Comparison of ENCODE assay signal across 1 cellular context in genomic region chr12:104064031-104064841, GRCh38.
A peak's percentile ranks its signal among the peaks of the same experiment; 100 is the strongest.
TF ChIP-seq lines count a peak whose summit lies in the region.

Gene HCFC2, plus strand, starts transcription at chr12:104064531. Its CDS starts 30 bp downstream, at chr12:104064561.

TF ChIP-seq in HepG2, 621 proteins besides CTCF, POLR2A, EP300 and RAD21 (continued from another document and continues in another):
- TF ChIP-seq SETDB1 (CRISPR knock-in tag; IDR thresholded peaks at IDR 0.05; ENCODE audit: borderline replicate concordance), result no peak
- TF ChIP-seq ZNF207 (IDR thresholded peaks at IDR 0.05; ENCODE audit: borderline replicate concordance), result no peak
- TF ChIP-seq DZIP1 (CRISPR knock-in tag; IDR thresholded peaks at IDR 0.05), result 0 out of 2 replicates have a peak, but pooled peaks have one; percentile 33
- TF ChIP-seq KAT8 (CRISPR knock-in tag; IDR thresholded peaks at IDR 0.05), result peak; percentile 91
- TF ChIP-seq FOXM1 (CRISPR knock-in tag; IDR thresholded peaks at IDR 0.05), result no peak
- TF ChIP-seq CCAR2 (optimal IDR thresholded peaks at IDR 0.05; ENCODE audit: low read depth, low read length), result no peak
- peak; percentile 55; the same call in 1 of the 2 replicates for TF ChIP-seq ELF3 (CRISPR knock-in tag; IDR thresholded peaks at IDR 0.05)
- peak; percentile 89 for TF ChIP-seq SP5 (CRISPR knock-in tag; IDR thresholded peaks at IDR 0.05; ENCODE audit: borderline replicate concordance, low read depth)
- no peak for TF ChIP-seq ZNF557 (CRISPR knock-in tag; IDR thresholded peaks at IDR 0.05)
- peak; percentile 75 for TF ChIP-seq MXD3 (CRISPR knock-in tag; IDR thresholded peaks at IDR 0.05)
- TF ChIP-seq AHDC1 (CRISPR knock-in tag; IDR thresholded peaks at IDR 0.05; ENCODE audit: borderline replicate concordance), result peak; percentile 27; the same call in 1 of the 2 replicates
- peak; percentile 64; the same call in 1 of the 2 replicates for TF ChIP-seq ERF (CRISPR knock-in tag; IDR thresholded peaks at IDR 0.05)
- TF ChIP-seq FOXJ3 (CRISPR knock-in tag; IDR thresholded peaks at IDR 0.05; ENCODE audit: borderline replicate concordance), result no peak
- no peak for TF ChIP-seq KAT2B (IDR thresholded peaks at IDR 0.05; ENCODE audit: borderline replicate concordance, low read depth, low read length)
- TF ChIP-seq STAT6 (CRISPR knock-in tag; IDR thresholded peaks at IDR 0.05; ENCODE audit: borderline replicate concordance), result no peak
- TF ChIP-seq ZFP36L2 (CRISPR knock-in tag; IDR thresholded peaks at IDR 0.05), result no peak
- TF ChIP-seq ZBTB49 (CRISPR knock-in tag; IDR thresholded peaks at IDR 0.05; ENCODE audit: borderline replicate concordance), result no peak
- peak; percentile 9; the same call in 1 of the 2 replicates for TF ChIP-seq ZNF280B (CRISPR knock-in tag; IDR thresholded peaks at IDR 0.05; ENCODE audit: borderline replicate concordance)
- TF ChIP-seq TARDBP (CRISPR knock-in tag; IDR thresholded peaks at IDR 0.05), result peak; percentile 64; the same call in 1 of the 2 replicates
- TF ChIP-seq ZGPAT (CRISPR knock-in tag; IDR thresholded peaks at IDR 0.05), result peak; percentile 95
- TF ChIP-seq FOSL1 (CRISPR knock-in tag; IDR thresholded peaks at IDR 0.05; ENCODE audit: borderline replicate concordance), result no peak
- no peak for TF ChIP-seq FOXP1 (IDR thresholded peaks at IDR 0.05)
- no peak for TF ChIP-seq FOXP1 (CRISPR knock-in tag; IDR thresholded peaks at IDR 0.05)
- TF ChIP-seq ZNF414 (CRISPR knock-in tag; IDR thresholded peaks at IDR 0.05), result no peak
- no peak for TF ChIP-seq IKZF1 (IDR thresholded peaks at IDR 0.05)
- TF ChIP-seq ZNF383 (CRISPR knock-in tag; IDR thresholded peaks at IDR 0.05; ENCODE audit: borderline replicate concordance), result 0 out of 2 replicates have a peak, but pooled peaks have one; percentile 44
- no peak for TF ChIP-seq MED13 (CRISPR knock-in tag; IDR thresholded peaks at IDR 0.05)
- no peak for TF ChIP-seq NFRKB (IDR thresholded peaks at IDR 0.05)
- TF ChIP-seq ZKSCAN1 (IDR thresholded peaks at IDR 0.05; ENCODE audit: low read length), result no peak
- no peak for TF ChIP-seq ZNF598 (CRISPR knock-in tag; IDR thresholded peaks at IDR 0.05; ENCODE audit: borderline replicate concordance)
- TF ChIP-seq ZFP82 (CRISPR knock-in tag; IDR thresholded peaks at IDR 0.05; ENCODE audit: borderline replicate concordance), result 0 out of 2 replicates have a peak, but pooled peaks have one; percentile 80
- TF ChIP-seq ZNF782 (CRISPR knock-in tag; IDR thresholded peaks at IDR 0.05; ENCODE audit: borderline replicate concordance), result peak; percentile 12; the same call in 1 of the 2 replicates
- TF ChIP-seq ZNF263 (CRISPR knock-in tag; IDR thresholded peaks at IDR 0.05), result no peak
- TF ChIP-seq REST (IDR thresholded peaks at IDR 0.05; ENCODE audit: borderline replicate concordance in 1 of 2, low read depth in 1 of 2, low read length in 2 of 2), result 0 out of 4 replicates have a peak, but pooled peaks of 1 of the 2 experiments have one; percentile 17
- TF ChIP-seq ZZZ3 (CRISPR knock-in tag; IDR thresholded peaks at IDR 0.05; ENCODE audit: borderline replicate concordance), result 0 out of 2 replicates have a peak, but pooled peaks have one; percentile 39
- TF ChIP-seq FOXK1 (CRISPR knock-in tag; IDR thresholded peaks at IDR 0.05; ENCODE audit: borderline replicate concordance, low read depth), result no peak
- TF ChIP-seq NFE2L2 (IDR thresholded peaks at IDR 0.05; ENCODE audit: low read length), result no peak
- TF ChIP-seq DNMT3B (CRISPR knock-in tag; conservative IDR thresholded peaks at IDR 0.05), result no peak
- no peak for TF ChIP-seq CHD4 (IDR thresholded peaks at IDR 0.05; ENCODE audit: borderline replicate concordance, low read length)
